10 cellular contexts compared by ENCODE assay signal in the genomic region with DNA sequence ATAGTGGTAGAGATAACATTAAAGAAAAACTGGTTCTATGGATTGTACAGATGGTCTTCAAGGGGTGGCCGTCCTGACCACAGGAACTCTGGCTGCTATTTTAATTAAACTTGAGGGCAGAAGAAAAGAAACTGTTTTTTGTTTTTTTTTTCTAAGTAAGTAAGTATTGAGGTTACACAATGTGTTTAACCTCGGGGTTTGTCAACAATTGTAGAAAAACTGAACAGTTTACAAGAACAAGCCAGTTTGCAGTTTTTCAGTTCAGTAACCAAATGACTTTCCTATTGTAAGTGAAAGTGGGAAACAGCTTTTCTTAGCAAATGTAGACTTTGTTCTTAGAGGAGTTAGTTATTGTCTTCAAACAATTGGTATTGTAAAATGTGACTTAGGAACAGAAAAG.
DNase-seq lines count a peak whose midpoint lies in the region; ATAC-seq and TF ChIP-seq lines count a peak whose summit lies in the region.
"Had no signal": no experiment of that assay in that cellular context is flagged by ENCODE, and none has a peak within 500 bp of the region (broad histone marks: within the 10 kb centered on the region; RNA-seq: fewer than 3 reads in every experiment).

No MANE protein-coding gene starts in this region.

- peaks cover 72% of the 10 kb centered on the region for H3K4me1 ChIP-seq in Caco-2

- no peak overlapping the region for H3K27ac Mint-ChIP-seq in Caco-2 (ENCODE audit: unreplicated experiment)

- H3K4me3 Mint-ChIP-seq in Caco-2 (ENCODE audit: unreplicated experiment), result peak overlapping the region; percentile 11

- no peaks in the 10 kb centered on the region for H3K27me3 Mint-ChIP-seq in Caco-2 (ENCODE audit: insufficient read depth, unreplicated experiment)

- no peaks in the 10 kb centered on the region for H3K9me3 ChIP-seq in Caco-2
- H3K9me3 ChIP-seq: ovary had no signal

- intact Hi-C loops in Caco-2 (cut with micrococcal nuclease; ENCODE audit: unreplicated experiment) (no loop called here), posterior vena cava (cut with DNase I) (no loop called here)

- peaks cover 18% of the 10 kb centered on the region for H3K36me3 Mint-ChIP-seq in Caco-2 (ENCODE audit: insufficient read depth, unreplicated experiment)

- DNase-seq in Caco-2, result peak in 1 of 2 experiments; percentile 42
- peak; percentile 8 for DNase-seq in fibroblast of gingiva (ENCODE audit: low read depth)
- no peak for DNase-seq in posterior vena cava (ENCODE audit: low spot score)
- DNase-seq in activated CD4-positive, CD25-positive, alpha-beta regulatory T cell treated with anti-CD3 and anti-CD28 coated beads, Interleukin-2, amount 50 U/mL, for 72 hours, result no peak
- DNase-seq: Kasumi-1, ovary had no signal

- ATAC-seq in GM19463 (IDR thresholded peaks at IDR 0.05; ENCODE audit: unreplicated experiment), result peak; percentile 42
- ATAC-seq in HG03196 (IDR thresholded peaks at IDR 0.05; ENCODE audit: unreplicated experiment), result peak; percentile 39
- no peak for ATAC-seq in GM21825 (IDR thresholded peaks at IDR 0.05; ENCODE audit: unreplicated experiment)
- no peak for ATAC-seq in HG03139 (IDR thresholded peaks at IDR 0.05; ENCODE audit: unreplicated experiment)

- no peak overlapping the region for H3K4me3 ChIP-seq in Caco-2 (ENCODE audit: low read depth, low read length)
- H3K4me3 ChIP-seq: ovary had no signal

- H3K9me3 Mint-ChIP-seq in Caco-2 (ENCODE audit: unreplicated experiment), result peaks cover 3% of the 10 kb centered on the region

- no peaks in the 10 kb centered on the region for H3K27me3 ChIP-seq in Caco-2 (replicated peaks; ENCODE audit: control insufficient read depth, insufficient read depth, low read length)
- H3K27me3 ChIP-seq: ovary had no signal

- TF ChIP-seq CTCF in Caco-2 (IDR thresholded peaks at IDR 0.05; ENCODE audit: insufficient read depth in 1 of 2, low read depth in 1 of 2, low read length in 1 of 2, severe bottlenecking in 1 of 2, unreplicated experiment in 1 of 2), result no peak

- H3K36me3 ChIP-seq in Caco-2 (ENCODE audit: control insufficient read depth, insufficient read depth, low read length), result no peaks in the 10 kb centered on the region
- H3K36me3 ChIP-seq: ovary had no signal

- peaks cover 49% of the 10 kb centered on the region for H3K4me1 Mint-ChIP-seq in Caco-2 (ENCODE audit: low read depth, unreplicated experiment)

- POLR2A ChIA-PET in Caco-2 (lab: Charles Lee), result no interaction called here

- CTCF ChIA-PET in Caco-2 (lab: Charles Lee), result no interaction called here

- no TSS peak for BruUV-seq in Caco-2 (replicated peaks; lab: Mats Ljungman, UMichigan)

Comparison
In these comparisons a context has a peak if more than half of its experiments do, and no peak if none do; other contexts are left out.
1. ATAC-seq: peak in GM19463 (single experiment) and HG03196 (single experiment); none in GM21825 (single experiment) and HG03139 (single experiment).